In the genomic region with DNA sequence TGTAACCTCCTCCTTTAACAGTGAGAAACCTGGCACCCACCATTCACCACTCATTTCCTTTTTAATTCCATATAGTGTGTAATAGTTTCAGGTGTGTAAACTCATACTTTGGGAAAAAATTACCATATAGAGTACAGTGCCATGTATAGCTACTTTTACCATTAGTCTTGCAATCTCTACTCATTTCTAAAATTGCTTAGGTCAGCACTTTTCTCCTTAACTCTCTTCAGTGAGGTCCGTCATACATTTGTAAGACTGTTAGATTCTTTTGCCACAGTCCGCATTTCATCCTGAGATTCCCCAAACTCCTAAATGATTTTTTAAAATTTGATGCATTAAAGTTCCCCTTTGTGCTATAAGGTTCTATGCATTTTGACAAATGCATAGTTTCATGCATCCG, we compare ENCODE assay signal across 9 cellular contexts.
"Had no signal": no experiment of that assay in that cellular context is flagged by ENCODE, and none has a peak within 500 bp of the region (broad histone marks: within the 10 kb centered on the region; RNA-seq: fewer than 3 reads in every experiment).

No MANE protein-coding gene starts in this region.

- H3K9me3 ChIP-seq: HAP-1 had no signal

- H3K4me3 ChIP-seq: GM23248, HAP-1 had no signal

- H3K4me1 ChIP-seq: HAP-1 had no signal

- H3K36me3 ChIP-seq: HAP-1 had no signal

- H3K27ac ChIP-seq: GM23248, KMS-11 had no signal

- H3K4me2 ChIP-seq: KMS-11 had no signal

- H3K9ac ChIP-seq: GM23248, KMS-11 had no signal

- FAIRE-seq: HTR-8/SVneo had no signal

- ATAC-seq: HCT116 had no signal

- DNase-seq: GM23248, H7, HFFc6, Karpas-422, KBM-7 had no signal

- H2AFZ ChIP-seq: GM23248 had no signal
